Comparison of ENCODE assay signal across 21 cellular contexts in genomic region chr9:93894691-93895079, GRCh38.
DNase-seq lines count a peak whose midpoint lies in the region; ATAC-seq and TF ChIP-seq lines count a peak whose summit lies in the region.
"Had no signal": no experiment of that assay in that cellular context is flagged by ENCODE, and none has a peak within 500 bp of the region (broad histone marks: within the 10 kb centered on the region; RNA-seq: fewer than 3 reads in every experiment).

No MANE protein-coding gene starts in this region.

- H3K9me3 Mint-ChIP-seq in activated CD8-positive, alpha-beta memory T cell treated with anti-CD3 and anti-CD28 coated beads, Interleukin-2, amount 10 ng/mL, durations not matched to agents 7 days and 5 days (ENCODE audit: low read depth): peaks cover 4% of the 10 kb centered on the region
- peaks cover 6% of the 10 kb centered on the region for H3K9me3 Mint-ChIP-seq in activated T-helper 1 cell treated with anti-CD3 and anti-CD28 coated beads, Interleukin-12 subunit alpha, Interleukin-12 subunit beta, Interleukin-2, Interleukin-4 antibody, amounts not matched to agents 30 ng/mL and 10 ng/mL and 1 ng/mL, durations not matched to agents 14 hours and 24 hours and 36 hours

- H3K4me3 ChIP-seq in right cardiac atrium (ENCODE audit: low read length) (no peak overlapping the region), lower lobe of right lung (no peak overlapping the region)
- H3K4me3 ChIP-seq: left ventricle myocardium inferior, testis had no signal

- no peaks in the 10 kb centered on the region for H3K36me3 Mint-ChIP-seq in activated CD8-positive, alpha-beta memory T cell treated with anti-CD3 and anti-CD28 coated beads, Interleukin-2, amount 10 ng/mL, durations not matched to agents 7 days and 5 days
- H3K36me3 Mint-ChIP-seq in activated T-helper 1 cell treated with anti-CD3 and anti-CD28 coated beads, Interleukin-12 subunit alpha, Interleukin-12 subunit beta, Interleukin-2, Interleukin-4 antibody, amounts not matched to agents 30 ng/mL and 10 ng/mL and 1 ng/mL, durations not matched to agents 14 hours and 24 hours and 36 hours (ENCODE audit: low read depth): no peaks in the 10 kb centered on the region
- H3K36me3 Mint-ChIP-seq: stimulated activated effector memory CD8-positive, alpha-beta T cell treated with anti-CD3 and anti-CD28 coated beads, Interleukin-12 subunit alpha, Interleukin-12 subunit beta, amount 100 ng/mL, for 72 hours had no signal

- ATAC-seq in left cardiac atrium (no peak), right cardiac atrium (no peak), lower lobe of right lung (no peak), HG02610 (IDR thresholded peaks at IDR 0.05; ENCODE audit: unreplicated experiment) (no peak)
- no peak for ATAC-seq in activated CD8-positive, alpha-beta memory T cell treated with anti-CD3 and anti-CD28 coated beads, Interleukin-2, amount 10 ng/mL, durations not matched to agents 7 days and 5 days
- ATAC-seq: stimulated activated effector memory CD8-positive, alpha-beta T cell treated with anti-CD3 and anti-CD28 coated beads, Interleukin-12 subunit alpha, Interleukin-12 subunit beta, amount 100 ng/mL, for 72 hours had no signal

- H3K27ac ChIP-seq in right cardiac atrium (ENCODE audit: low read length) (no peak overlapping the region), lower lobe of right lung (no peak overlapping the region)
- H3K27ac ChIP-seq: left ventricle myocardium inferior, testis had no signal

- no peak overlapping the region for H3K27ac Mint-ChIP-seq in activated CD8-positive, alpha-beta memory T cell treated with anti-CD3 and anti-CD28 coated beads, Interleukin-2, amount 10 ng/mL, durations not matched to agents 7 days and 5 days
- H3K27ac Mint-ChIP-seq in activated T-helper 1 cell treated with anti-CD3 and anti-CD28 coated beads, Interleukin-12 subunit alpha, Interleukin-12 subunit beta, Interleukin-2, Interleukin-4 antibody, amounts not matched to agents 30 ng/mL and 10 ng/mL and 1 ng/mL, durations not matched to agents 14 hours and 24 hours and 36 hours: no peak overlapping the region
- H3K27ac Mint-ChIP-seq: activated B cell treated with CpG ODN at 0.5 μM for 24 hours; CD4-positive, alpha-beta T cell; HFFc6; nephron; stimulated activated effector memory CD8-positive, alpha-beta T cell treated with anti-CD3 and anti-CD28 coated beads, Interleukin-12 subunit alpha, Interleukin-12 subunit beta, amount 100 ng/mL, for 72 hours; T-helper 2 cell treated with Interferon-gamma antibody and Interleukin-4, amounts not matched to agents 5 μg/mL and 100 μg/mL, for 36 hours had no signal

- H3K4me1 ChIP-seq in right cardiac atrium (ENCODE audit: control insufficient read depth, insufficient read depth, low read length): no peaks in the 10 kb centered on the region
- H3K4me1 ChIP-seq in lower lobe of right lung: no peaks in the 10 kb centered on the region
- H3K4me1 ChIP-seq: left ventricle myocardium inferior, testis had no signal

- H3K27me3 ChIP-seq in right cardiac atrium (ENCODE audit: control insufficient read depth, insufficient read depth) (no peaks in the 10 kb centered on the region), lower lobe of right lung (ENCODE audit: low read depth) (no peaks in the 10 kb centered on the region)
- H3K27me3 ChIP-seq: testis had no signal

- CTCF ChIA-PET in activated CD8-positive, alpha-beta memory T cell treated with anti-CD3 and anti-CD28 coated beads, Interleukin-2, amount 10 ng/mL, durations not matched to agents 7 days and 5 days (lab: Charles Lee): no interaction called here

- peaks cover 4% of the 10 kb centered on the region for H3K4me1 Mint-ChIP-seq in activated CD8-positive, alpha-beta memory T cell treated with anti-CD3 and anti-CD28 coated beads, Interleukin-2, amount 10 ng/mL, durations not matched to agents 7 days and 5 days
- H3K4me1 Mint-ChIP-seq in activated T-helper 1 cell treated with anti-CD3 and anti-CD28 coated beads, Interleukin-12 subunit alpha, Interleukin-12 subunit beta, Interleukin-2, Interleukin-4 antibody, amounts not matched to agents 30 ng/mL and 10 ng/mL and 1 ng/mL, durations not matched to agents 14 hours and 24 hours and 36 hours (ENCODE audit: low read depth): peaks cover 14% of the 10 kb centered on the region
- H3K4me1 Mint-ChIP-seq: activated B cell treated with CpG ODN at 0.5 μM for 24 hours; nephron; stimulated activated effector memory CD8-positive, alpha-beta T cell treated with anti-CD3 and anti-CD28 coated beads, Interleukin-12 subunit alpha, Interleukin-12 subunit beta, amount 100 ng/mL, for 72 hours had no signal

- H3K9me3 ChIP-seq in right cardiac atrium (ENCODE audit: control insufficient read depth, low read length): no peaks in the 10 kb centered on the region
- H3K9me3 ChIP-seq in lower lobe of right lung: peaks cover 10% of the 10 kb centered on the region
- H3K9me3 ChIP-seq: testis had no signal

- H3K27me3 Mint-ChIP-seq in activated CD8-positive, alpha-beta memory T cell treated with anti-CD3 and anti-CD28 coated beads, Interleukin-2, amount 10 ng/mL, durations not matched to agents 7 days and 5 days: no peaks in the 10 kb centered on the region
- no peaks in the 10 kb centered on the region for H3K27me3 Mint-ChIP-seq in activated T-helper 1 cell treated with anti-CD3 and anti-CD28 coated beads, Interleukin-12 subunit alpha, Interleukin-12 subunit beta, Interleukin-2, Interleukin-4 antibody, amounts not matched to agents 30 ng/mL and 10 ng/mL and 1 ng/mL, durations not matched to agents 14 hours and 24 hours and 36 hours (ENCODE audit: insufficient read depth)
- H3K27me3 Mint-ChIP-seq: activated B cell treated with CpG ODN at 0.5 μM for 24 hours; CD4-positive, alpha-beta T cell had no signal

- no peaks in the 10 kb centered on the region for H3K36me3 ChIP-seq in lower lobe of right lung
- H3K36me3 ChIP-seq: left ventricle myocardium inferior had no signal

- 82% methylated on average over 6 of the region's 6 CpGs for WGBS in right cardiac atrium

- no peak overlapping the region for H3K4me3 Mint-ChIP-seq in activated CD8-positive, alpha-beta memory T cell treated with anti-CD3 and anti-CD28 coated beads, Interleukin-2, amount 10 ng/mL, durations not matched to agents 7 days and 5 days
- no peak overlapping the region for H3K4me3 Mint-ChIP-seq in activated T-helper 1 cell treated with anti-CD3 and anti-CD28 coated beads, Interleukin-12 subunit alpha, Interleukin-12 subunit beta, Interleukin-2, Interleukin-4 antibody, amounts not matched to agents 30 ng/mL and 10 ng/mL and 1 ng/mL, durations not matched to agents 14 hours and 24 hours and 36 hours
- H3K4me3 Mint-ChIP-seq: activated B cell treated with CpG ODN at 0.5 μM for 24 hours; CD4-positive, alpha-beta T cell; HFFc6; nephron; stimulated activated effector memory CD8-positive, alpha-beta T cell treated with anti-CD3 and anti-CD28 coated beads, Interleukin-12 subunit alpha, Interleukin-12 subunit beta, amount 100 ng/mL, for 72 hours; T-helper 2 cell treated with Interferon-gamma antibody and Interleukin-4, amounts not matched to agents 5 μg/mL and 100 μg/mL, for 36 hours had no signal

- intact Hi-C loops in left cardiac atrium (cut with DNase I) (no loop called here), right cardiac atrium (cut with DNase I) (no loop called here), lower lobe of right lung (cut with DNase I) (no loop called here)
- intact Hi-C loops in activated T-helper 1 cell treated with anti-CD3 and anti-CD28 coated beads, Interleukin-12 subunit alpha, Interleukin-12 subunit beta, Interleukin-2, Interleukin-4 antibody, amounts not matched to agents 30 ng/mL and 10 ng/mL and 1 ng/mL, durations not matched to agents 14 hours and 24 hours and 36 hours (cut with micrococcal nuclease): no loop called here

- DNase-seq in left cardiac atrium (peak; percentile 11), right cardiac atrium (no peak), lower lobe of right lung (peak; percentile 34), foreskin melanocyte (no peak), DMS153 treated with DMSO at 0.1 percent for 48 hours (lab: John Stamatoyannopoulos, UW; ENCODE audit: unreplicated experiment) (no peak)
- peak; percentile 9 for DNase-seq in activated CD8-positive, alpha-beta memory T cell treated with anti-CD3 and anti-CD28 coated beads, Interleukin-2, amount 10 ng/mL, durations not matched to agents 7 days and 5 days
- DNase-seq in activated T-helper 1 cell treated with anti-CD3 and anti-CD28 coated beads, Interleukin-12 subunit alpha, Interleukin-12 subunit beta, Interleukin-2, Interleukin-4 antibody, amounts not matched to agents 30 ng/mL and 10 ng/mL and 1 ng/mL, durations not matched to agents 14 hours and 24 hours and 36 hours (ENCODE audit: low spot score): no peak
- DNase-seq: activated B cell treated with CpG ODN at 0.5 μM for 24 hours; activated CD4-positive, alpha-beta T cell treated with anti-CD3 and anti-CD28 coated beads, Interleukin-2, amount 50 U/mL, for 4 hours; activated naive CD4-positive, alpha-beta T cell treated with Interleukin-2 at 50 U/mL for 16 hours; activated T-cell treated with anti-CD3 and anti-CD28 coated beads, Interleukin-2, amount 50 U/mL, for 1 hour; amniotic stem cell; HFFc6; left ventricle myocardium inferior; NCI-H187 treated with DMSO at 0.1 percent for 48 hours; testis had no signal

- no peak for TF ChIP-seq CTCF in lower lobe of right lung (IDR thresholded peaks at IDR 0.05)

Comparison
In these comparisons a context has a peak if more than half of its experiments do, and no peak if none do; other contexts are left out.
1. DNase-seq: peak in left cardiac atrium (single experiment), activated CD8-positive, alpha-beta memory T cell treated with anti-CD3 and anti-CD28 coated beads, Interleukin-2, amount 10 ng/mL, durations not matched to agents 7 days and 5 days (single experiment) and lower lobe of right lung (single experiment); none in right cardiac atrium (0 of 3), activated T-helper 1 cell treated with anti-CD3 and anti-CD28 coated beads, Interleukin-12 subunit alpha, Interleukin-12 subunit beta, Interleukin-2, Interleukin-4 antibody, amounts not matched to agents 30 ng/mL and 10 ng/mL and 1 ng/mL, durations not matched to agents 14 hours and 24 hours and 36 hours (single experiment), foreskin melanocyte (single experiment) and DMS153 treated with DMSO at 0.1 percent for 48 hours (single experiment).